Comparison of ENCODE assay signal across 25 cellular contexts in genomic region chr12:72028966-72029365, GRCh38.
A peak's percentile ranks its signal among the peaks of the same experiment; 100 is the strongest.
DNase-seq lines count a peak whose midpoint lies in the region; ATAC-seq, FAIRE-seq and TF ChIP-seq lines count a peak whose summit lies in the region.
"Had no signal": no experiment of that assay in that cellular context is flagged by ENCODE, and none has a peak within 500 bp of the region (broad histone marks: within the 10 kb centered on the region; RNA-seq: fewer than 3 reads in every experiment).

No MANE protein-coding gene starts in this region.

- H4K20me1 ChIP-seq in K562 (replicated peaks; ENCODE audit: control insufficient read depth, insufficient read depth, low read length) = no peaks in the 10 kb centered on the region
- H4K20me1 ChIP-seq: BLaER1 treated with 17β-estradiol and CSF1 and Interleukin-3, amounts not matched to agents 10 nM and 100 nM had no signal

- CTCF ChIA-PET in K562 (lab: Yijun Ruan, JAX; ENCODE audit: low intra/inter-chr PET ratio) = no interaction called here

- H3K36me3 ChIP-seq in K562 (ENCODE audit: control insufficient read depth, insufficient read depth, low read length) = no peaks in the 10 kb centered on the region
- H3K36me3 ChIP-seq: BE2C; BLaER1 treated with 17β-estradiol and CSF1 and Interleukin-3, amounts not matched to agents 10 nM and 100 nM; HAP-1 had no signal

- POLR2A ChIA-PET in K562 (lab: Yijun Ruan, JAX) = no interaction called here

- H3K4me3 ChIP-seq in NB4 (ENCODE audit: low read depth, low read length) (no peak overlapping the region), K562 (no peak overlapping the region)
- H3K4me3 ChIP-seq: A549; BLaER1 treated with 17β-estradiol and CSF1 and Interleukin-3, amounts not matched to agents 10 nM and 100 nM; GM12878; HAP-1 had no signal

- no peak overlapping the region for H3K27ac ChIP-seq in K562 (ENCODE audit: extremely low read depth, low read depth, low read length)
- H3K27ac ChIP-seq: A549; BLaER1 treated with 17β-estradiol and CSF1 and Interleukin-3, amounts not matched to agents 10 nM and 100 nM had no signal

- ATAC-seq in HG02885 (IDR thresholded peaks at IDR 0.05; ENCODE audit: poor library complexity, unreplicated experiment) (peak; percentile 51), K562 (no peak), SK-N-SH treated with all-trans-retinoic acid at 6 μM for 48 hours (no peak), HG03039 (IDR thresholded peaks at IDR 0.05; ENCODE audit: unreplicated experiment) (no peak)
- ATAC-seq: A549, GM12878 had no signal

- intact Hi-C loops in K562 (cut with micrococcal nuclease) = no loop called here

- DNase-seq in NB4 (ENCODE audit: low read depth) = peak; percentile 13
- no peak for DNase-seq in K562 (ENCODE audit: extremely low read depth in 1 of 4, low spot score in 3 of 4)
- no peak for DNase-seq in anterior cingulate cortex (lab: John Stamatoyannopoulos, UW)
- DNase-seq: 8988T; ACHN; AML-193; BE2C; CD4-positive, alpha-beta T cell; CD8-positive, alpha-beta memory T cell; DMS 273 treated with DMSO at 0.1 percent for 48 hours; DMS79; EL; GDM1; GOT3; HFFc6 had no signal

- TF ChIP-seq CTCF in NB4 (IDR thresholded peaks at IDR 0.05; ENCODE audit: low read depth, low read length) = no peak
- no peak for TF ChIP-seq CTCF in K562 (IDR thresholded peaks at IDR 0.05 in 2 of 3, conservative IDR thresholded peaks at IDR 0.05 in 1 of 3; ENCODE audit: insufficient read depth in 2 of 3, low read depth in 1 of 3, low read length in 3 of 3)

- H3K4me1 ChIP-seq in K562 (replicated peaks in 1 of 2; ENCODE audit: control insufficient read depth in 2 of 2, insufficient read depth in 2 of 2, low read length in 2 of 2) = peaks cover 0 to 17% of the 10 kb centered on the region in 2 experiments; a peak in 2 of 5 replicates
- H3K4me1 ChIP-seq: A549, BE2C, HAP-1 had no signal

- no TSS peak for BruUV-seq in K562 (replicated peaks; lab: Mats Ljungman, UMichigan)

- TF ChIP-seq RAD21 in K562 (CRISPR knock-in tag; conservative IDR thresholded peaks at IDR 0.05 in 1 of 2, IDR thresholded peaks at IDR 0.05 in 1 of 2) = no peak

- H3K9ac ChIP-seq in K562 (ENCODE audit: insufficient read depth in 1 of 2, low read depth in 2 of 2, low read length in 2 of 2) = no peak overlapping the region
- H3K9ac ChIP-seq: BLaER1 treated with 17β-estradiol and CSF1 and Interleukin-3, amounts not matched to agents 10 nM and 100 nM had no signal

- TF ChIP-seq POLR2A in NB4 (IDR thresholded peaks at IDR 0.05; ENCODE audit: extremely low read depth, insufficient read length) (no peak), K562 (conservative IDR thresholded peaks at IDR 0.05) (no peak)

- H3K4me2 ChIP-seq in K562 (ENCODE audit: insufficient read depth, low read length) = no peak overlapping the region
- H3K4me2 ChIP-seq: A549; BLaER1 treated with 17β-estradiol and CSF1 and Interleukin-3, amounts not matched to agents 10 nM and 100 nM had no signal

- H3K79me2 ChIP-seq in K562 (ENCODE audit: control insufficient read depth, insufficient read depth, low read length) = no peaks in the 10 kb centered on the region; the same call in 2 of the 3 replicates

- 22% methylated on average over 1 of the region's 1 CpG for WGBS in K562 (ENCODE audit: insufficient coverage, low coverage, missing lambda C conversion rate)

- peak overlapping the region; percentile 82; the same call in 1 of the 2 replicates for H2AFZ ChIP-seq in K562 (ENCODE audit: low read depth, low read length)

- no peaks in the 10 kb centered on the region for H3K9me1 ChIP-seq in K562 (ENCODE audit: control insufficient read depth, insufficient read depth, low read length)

- in situ Hi-C loops in K562 (cut with MboI) = no loop called here

- no peak for FAIRE-seq in K562 (lab: Jason Lieb, UNC)
- FAIRE-seq: A549, D721Med, GM12878, GM18507, H54 had no signal

- H3K27me3 ChIP-seq in K562 (ENCODE audit: control insufficient read depth in 2 of 2, insufficient read depth in 2 of 2, low read length in 2 of 2) = no peaks in the 10 kb centered on the region
- H3K27me3 ChIP-seq: BLaER1 treated with 17β-estradiol and CSF1 and Interleukin-3, amounts not matched to agents 10 nM and 100 nM had no signal

- TF ChIP-seq EP300 in K562 (IDR thresholded peaks at IDR 0.05; ENCODE audit: low read length) = no peak

- H3K9me3 ChIP-seq in K562 (replicated peaks; ENCODE audit: control insufficient read depth, insufficient read depth, low read depth, low read length) = no peaks in the 10 kb centered on the region
- H3K9me3 ChIP-seq: A549; BE2C; BLaER1 treated with 17β-estradiol and CSF1 and Interleukin-3, amounts not matched to agents 10 nM and 100 nM; HAP-1 had no signal

TF ChIP-seq in K562, 482 proteins besides CTCF, POLR2A, EP300 and RAD21:
- TF ChIP-seq ZBTB7A (IDR thresholded peaks at IDR 0.05; ENCODE audit: borderline replicate concordance, control insufficient read depth, low read depth, low read length) (no peak), TGIF2 (CRISPR knock-in tag; IDR thresholded peaks at IDR 0.05) (no peak), CGGBP1 (CRISPR knock-in tag; IDR thresholded peaks at IDR 0.05) (no peak), CAMTA2 (CRISPR knock-in tag; conservative IDR thresholded peaks at IDR 0.05) (no peak), EZH2 (IDR thresholded peaks at IDR 0.05; ENCODE audit: borderline replicate concordance, low read depth, low read length) (no peak), TRIM24 (IDR thresholded peaks at IDR 0.05) (no peak), PHTF2 (CRISPR knock-in tag; IDR thresholded peaks at IDR 0.05) (no peak), MTF1 (CRISPR knock-in tag; IDR thresholded peaks at IDR 0.05; ENCODE audit: borderline replicate concordance) (no peak)

TF ChIP-seq in SK-N-SH treated with all-trans-retinoic acid at 6 μM for 48 hours, 23 proteins besides CTCF, POLR2A, EP300 and RAD21:
- TF ChIP-seq TOX (CRISPR knock-in tag; IDR thresholded peaks at IDR 0.05; ENCODE audit: borderline replicate concordance) (no peak), OSR1 (CRISPR knock-in tag; IDR thresholded peaks at IDR 0.05) (no peak), CREB5 (CRISPR knock-in tag; IDR thresholded peaks at IDR 0.05; ENCODE audit: low read depth) (no peak), ZNF70 (CRISPR knock-in tag; IDR thresholded peaks at IDR 0.05) (no peak), ZNF8 (CRISPR knock-in tag; IDR thresholded peaks at IDR 0.05) (no peak), ARNTL (CRISPR knock-in tag; IDR thresholded peaks at IDR 0.05; ENCODE audit: borderline replicate concordance, low read depth) (no peak)
TF ChIP-seq in SK-N-SH treated with all-trans-retinoic acid at 6 μM for 48 hours: peak in this region for 0.
